Comparison of ENCODE assay signal across 25 cellular contexts in the genomic region with DNA sequence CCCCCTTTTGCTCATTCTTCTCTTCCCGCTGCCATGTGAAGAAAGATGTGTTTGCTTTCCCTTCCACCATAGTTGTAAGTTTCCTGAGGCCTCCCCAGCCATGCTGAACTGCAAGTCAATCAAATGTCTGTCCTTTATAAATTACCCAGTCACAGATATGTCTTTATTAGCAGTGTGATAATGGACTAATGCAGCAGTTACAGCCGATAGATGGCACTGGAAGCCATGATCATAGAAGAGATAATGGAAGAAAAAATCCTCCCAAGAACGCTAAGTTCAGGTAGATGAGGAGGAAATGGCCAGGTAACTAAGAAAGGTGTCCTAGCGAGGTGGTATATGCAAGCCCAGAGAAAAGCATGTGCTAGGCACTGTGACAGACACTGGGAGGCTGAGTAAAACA. TPM values are rescaled to one million over a fixed set of nuclear protein-coding genes. Genes with fewer than 3 reads are reported as not detected.
"Had no signal": no experiment of that assay in that cellular context is flagged by ENCODE, and none has a peak within 500 bp of the region (broad histone marks: within the 10 kb centered on the region; RNA-seq: fewer than 3 reads in every experiment).

No MANE protein-coding gene starts in this region.

- H3K27me3 Mint-ChIP-seq: dendritic cell treated with granulocyte-macrophage colony-stimulating factor and Interleukin-4, amounts not matched to agents 40 ng/mL and 50 ng/mL, for 4 days; effector memory CD8-positive, alpha-beta T cell; natural killer cell treated with Interleukin-12 subunit alpha and Interleukin-12 subunit beta and Interleukin-15 and Interleukin-18, amount 100 ng/mL, for 72 hours; type B pancreatic cell had no signal

- H3K9me3 Mint-ChIP-seq: type B pancreatic cell had no signal

- H3K4me1 ChIP-seq: esophagus muscularis mucosa, left ventricle myocardium inferior, psoas muscle, stomach had no signal

- H3K4me1 Mint-ChIP-seq: immature natural killer cell had no signal

- H3K9me3 ChIP-seq: esophagus muscularis mucosa, psoas muscle had no signal

- H3K36me3 ChIP-seq: esophagus muscularis mucosa, left ventricle myocardium inferior, spleen, stomach had no signal

- FAIRE-seq: colon, keratinocyte, urothelium cell line had no signal

- ATAC-seq: effector memory CD8-positive, alpha-beta T cell; natural killer cell treated with Interleukin-12 subunit alpha and Interleukin-12 subunit beta and Interleukin-15 and Interleukin-18, amount 100 ng/mL, for 72 hours; psoas muscle; sciatic nerve had no signal

- DNase-seq: effector memory CD8-positive, alpha-beta T cell; immature natural killer cell; left ventricle myocardium inferior; mesenchymal stem cell; midbrain; psoas muscle; retina; spleen; stimulated activated CD4-positive, alpha-beta T cell treated with anti-CD3 and anti-CD28 coated beads, Interleukin-15, amount 100 ng/mL, for 24 hours; stimulated activated CD4-positive, alpha-beta T cell treated with anti-CD3 and anti-CD28 coated beads, Interleukin-1b, Interleukin-23, amount 100 ng/mL, for 48 hours; stimulated activated CD4-positive, alpha-beta T cell treated with anti-CD3 and anti-CD28 coated beads, Interleukin-4, amount 100 ng/mL, for 4 hours; stimulated activated naive CD4-positive, alpha-beta T cell; stomach; substantia nigra had no signal

- H3K27me3 ChIP-seq: esophagus muscularis mucosa, spleen, stomach had no signal

- H3K27ac ChIP-seq: epithelial cell of prostate, esophagus muscularis mucosa, left ventricle myocardium inferior, psoas muscle, spleen, stomach had no signal

- H3K4me3 Mint-ChIP-seq: dendritic cell treated with granulocyte-macrophage colony-stimulating factor and Interleukin-4, amounts not matched to agents 40 ng/mL and 50 ng/mL, for 4 days; effector memory CD8-positive, alpha-beta T cell; immature natural killer cell; natural killer cell treated with Interleukin-12 subunit alpha and Interleukin-12 subunit beta and Interleukin-15 and Interleukin-18, amount 100 ng/mL, for 72 hours; type B pancreatic cell had no signal

- H3K36me3 Mint-ChIP-seq: type B pancreatic cell had no signal

- H3K27ac Mint-ChIP-seq: dendritic cell treated with granulocyte-macrophage colony-stimulating factor and Interleukin-4, amounts not matched to agents 40 ng/mL and 50 ng/mL, for 4 days; effector memory CD8-positive, alpha-beta T cell; immature natural killer cell; natural killer cell treated with Interleukin-12 subunit alpha and Interleukin-12 subunit beta and Interleukin-15 and Interleukin-18, amount 100 ng/mL, for 72 hours; type B pancreatic cell had no signal

- H3K4me3 ChIP-seq: esophagus muscularis mucosa, left ventricle myocardium inferior, lung, psoas muscle, spleen, stomach had no signal

RNA-seq across cellular contexts. Expression of gene TNFSF8, which starts 51.2 kb away (rescaled TPM):
- total RNA-seq: fibroblast of villous mesenchyme had no signal
- polyA plus RNA-seq: keratinocyte had no signal
